In genomic region chr11:91136631-91137030, GRCh38 we compare ENCODE assay signal across 25 cellular contexts.
A peak's percentile ranks its signal among the peaks of the same experiment; 100 is the strongest.
DNase-seq lines count a peak whose midpoint lies in the region; ATAC-seq, FAIRE-seq and TF ChIP-seq lines count a peak whose summit lies in the region.
"Had no signal": no experiment of that assay in that cellular context is flagged by ENCODE, and none has a peak within 500 bp of the region (broad histone marks: within the 10 kb centered on the region; RNA-seq: fewer than 3 reads in every experiment).

No MANE protein-coding gene starts in this region.

- no peak overlapping the region for H3K4me3 ChIP-seq in NB4 (ENCODE audit: low read depth, low read length)
- H3K4me3 ChIP-seq: Peyer's patch, SJCRH30 had no signal

- ATAC-seq in HG02970 (IDR thresholded peaks at IDR 0.05; ENCODE audit: low FRiP score, unreplicated experiment): no peak
- ATAC-seq: HepG2 had no signal

- FAIRE-seq in urothelium cell line (lab: Jason Lieb, UNC) (no peak), GM19239 (lab: Jason Lieb, UNC) (no peak)
- FAIRE-seq: A204.1, D721Med, G401.6, GM18507, HepG2 had no signal

- peak; percentile 22 for DNase-seq in NCI-H748 (lab: John Stamatoyannopoulos, UW; ENCODE audit: unreplicated experiment)
- no peak for DNase-seq in NCI-H748 treated with DMSO at 0.1 percent for 48 hours (lab: John Stamatoyannopoulos, UW)
- peak; percentile 24 for DNase-seq in H4 (ENCODE audit: low spot score)
- DNase-seq in NB4 (ENCODE audit: low read depth): peak; percentile 24
- peak; percentile 3 for DNase-seq in urothelium cell line (ENCODE audit: low spot score)
- DNase-seq in stimulated activated CD8-positive, alpha-beta memory T cell treated with anti-CD3 and anti-CD28 coated beads, Interleukin-4, amount 100 ng/mL, for 48 hours: no peak
- no peak for DNase-seq in GM19239 (ENCODE audit: insufficient read length, low spot score)
- DNase-seq: DMS79 treated with DMSO at 0.1 percent for 48 hours, GOT3, KBM-7, MV-4-11, NCI-H1694, NCI-H2081 treated with DMSO at 0.1 percent for 48 hours, NCI-H2171 treated with DMSO at 0.1 percent for 48 hours, NCI-H446, NCI-H69, Peyer's patch, SJCRH30, T-helper 1 cell had no signal

- TF ChIP-seq CTCF in NB4 (IDR thresholded peaks at IDR 0.05; ENCODE audit: low read depth, low read length): no peak

- TF ChIP-seq POLR2A in NB4 (IDR thresholded peaks at IDR 0.05; ENCODE audit: extremely low read depth, insufficient read length): no peak

Comparison
In these comparisons a context has a peak if more than half of its experiments do, and no peak if none do; other contexts are left out.
1. DNase-seq: peak in NCI-H748 (single experiment), H4 (single experiment), NB4 (single experiment) and urothelium cell line (single experiment); none in NCI-H748 treated with DMSO at 0.1 percent for 48 hours (single experiment), stimulated activated CD8-positive, alpha-beta memory T cell treated with anti-CD3 and anti-CD28 coated beads, Interleukin-4, amount 100 ng/mL, for 48 hours (single experiment) and GM19239 (single experiment).